8 cellular contexts compared by ENCODE assay signal in genomic region chrX:13167444-13168207, GRCh38.
DNase-seq lines count a peak whose midpoint lies in the region; ATAC-seq, FAIRE-seq and TF ChIP-seq lines count a peak whose summit lies in the region.

No MANE protein-coding gene starts in this region.

- no peak for ATAC-seq in HG02840 (IDR thresholded peaks at IDR 0.05; ENCODE audit: low FRiP score, unreplicated experiment)

- peaks cover 12 to 29% (median 25%) of the 10 kb centered on the region in 4 donors for H3K4me1 ChIP-seq in esophagus muscularis mucosa

- TF ChIP-seq EP300 in esophagus muscularis mucosa (IDR thresholded peaks at IDR 0.05) = no peak

- whole genome bisulfite sequencing in esophagus muscularis mucosa = 53% methylated on average over 9 of the region's 9 CpGs

- FAIRE-seq in GM18507 (lab: Jason Lieb, UNC) (peak; percentile 85), H54 (lab: Jason Lieb, UNC) (no peak)

- H3K9me3 ChIP-seq in esophagus muscularis mucosa (no peaks in the 10 kb centered on the region), WERI-Rb-1 (ENCODE audit: severe bottlenecking) (no peaks in the 10 kb centered on the region)

- peak overlapping the region; percentile 56 to 69 (median 56) for H3K27ac ChIP-seq in esophagus muscularis mucosa (replicated peaks in 1 of 4)
- no peak overlapping the region for H3K27ac ChIP-seq in WERI-Rb-1

- H3K27me3 ChIP-seq in esophagus muscularis mucosa (no peaks in the 10 kb centered on the region), WERI-Rb-1 (ENCODE audit: insufficient read depth, low read depth, severe bottlenecking) (no peaks in the 10 kb centered on the region)

- intact Hi-C loops in esophagus muscularis mucosa (cut with DNase I) = no loop called here

- DNase-seq in GM18507 (ENCODE audit: extremely low spot score, insufficient read length, low read depth) (no peak), SK-N-DZ (ENCODE audit: low spot score) (peak; percentile 0), esophagus muscularis mucosa (ENCODE audit: extremely low spot score) (no peak), pulmonary artery endothelial cell (ENCODE audit: low read depth, low spot score) (peak; percentile 74), NCI-H1092 (lab: John Stamatoyannopoulos, UW) (no peak), WERI-Rb-1 (no peak), H54 (ENCODE audit: insufficient read length, low spot score) (no peak)

- TF ChIP-seq POLR2A in esophagus muscularis mucosa (IDR thresholded peaks at IDR 0.05; ENCODE audit: low read depth) (no peak), H54 (IDR thresholded peaks at IDR 0.05; ENCODE audit: low read depth, low read length) (no peak)

- TF ChIP-seq CTCF in esophagus muscularis mucosa (IDR thresholded peaks at IDR 0.05) (no peak), WERI-Rb-1 (IDR thresholded peaks at IDR 0.05; ENCODE audit: low read depth, low read length) (no peak)

- H3K4me3 ChIP-seq in esophagus muscularis mucosa (no peak overlapping the region), WERI-Rb-1 (ENCODE audit: low read depth, low read length) (no peak overlapping the region)

- H3K36me3 ChIP-seq in esophagus muscularis mucosa (no peaks in the 10 kb centered on the region), WERI-Rb-1 (no peaks in the 10 kb centered on the region)

Comparison
In these comparisons a context has a peak if more than half of its experiments do, and no peak if none do; other contexts are left out.
1. DNase-seq: peak in SK-N-DZ (single experiment) and pulmonary artery endothelial cell (single experiment); none in GM18507 (single experiment), esophagus muscularis mucosa (single experiment), NCI-H1092 (single experiment), WERI-Rb-1 (single experiment) and H54 (single experiment).